1 cellular context compared by ENCODE assay signal in the genomic region with DNA sequence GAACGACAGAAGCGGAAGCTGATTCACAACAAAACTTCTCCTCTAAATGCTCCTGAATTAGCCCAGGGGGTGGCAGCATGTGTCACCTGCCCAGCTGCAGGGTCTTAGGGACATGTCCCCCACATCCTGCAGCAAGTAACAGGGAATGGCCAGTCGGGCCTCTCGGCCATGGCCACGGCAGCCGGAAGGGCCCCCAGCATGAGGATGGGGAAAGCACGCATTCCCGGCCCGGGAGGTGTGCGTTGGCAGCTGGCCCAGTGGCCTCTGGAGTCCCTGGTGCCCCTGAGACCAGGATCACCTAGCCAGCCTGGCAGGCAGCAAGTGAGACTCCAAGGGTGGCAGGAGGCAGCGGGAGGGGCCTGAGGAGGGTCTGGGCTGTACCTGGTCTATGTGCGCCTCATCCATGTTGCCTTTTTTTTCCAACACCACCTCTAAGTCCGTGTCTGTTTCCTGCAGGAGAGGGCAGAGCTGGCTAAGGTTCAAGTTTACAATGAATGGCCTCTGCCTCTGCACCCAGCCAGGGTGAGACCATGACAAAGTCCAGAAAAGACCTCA.
TF ChIP-seq lines count a peak whose summit lies in the region.

No MANE protein-coding gene starts in this region.

TF ChIP-seq in HepG2, 621 proteins besides CTCF, POLR2A, EP300 and RAD21 (continued from another document and continues in another):
- TF ChIP-seq, protein P1, sequence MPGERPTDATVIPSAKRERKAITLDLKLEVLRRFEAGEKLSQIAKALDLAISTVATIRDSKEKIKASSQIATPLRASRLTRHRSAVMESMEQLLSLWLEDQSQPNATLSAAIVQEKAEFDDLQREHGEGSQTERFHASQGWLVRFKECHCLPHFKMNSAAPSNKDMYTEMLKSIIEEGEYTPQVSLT (CRISPR knock-in tag; IDR thresholded peaks at IDR 0.05; ENCODE audit: borderline replicate concordance, low read depth), result no peak
- 0 out of 2 replicates have a peak, but pooled peaks have one; percentile 37 for TF ChIP-seq SPEN (CRISPR knock-in tag; IDR thresholded peaks at IDR 0.05; ENCODE audit: low read depth)
- TF ChIP-seq, protein P2, sequence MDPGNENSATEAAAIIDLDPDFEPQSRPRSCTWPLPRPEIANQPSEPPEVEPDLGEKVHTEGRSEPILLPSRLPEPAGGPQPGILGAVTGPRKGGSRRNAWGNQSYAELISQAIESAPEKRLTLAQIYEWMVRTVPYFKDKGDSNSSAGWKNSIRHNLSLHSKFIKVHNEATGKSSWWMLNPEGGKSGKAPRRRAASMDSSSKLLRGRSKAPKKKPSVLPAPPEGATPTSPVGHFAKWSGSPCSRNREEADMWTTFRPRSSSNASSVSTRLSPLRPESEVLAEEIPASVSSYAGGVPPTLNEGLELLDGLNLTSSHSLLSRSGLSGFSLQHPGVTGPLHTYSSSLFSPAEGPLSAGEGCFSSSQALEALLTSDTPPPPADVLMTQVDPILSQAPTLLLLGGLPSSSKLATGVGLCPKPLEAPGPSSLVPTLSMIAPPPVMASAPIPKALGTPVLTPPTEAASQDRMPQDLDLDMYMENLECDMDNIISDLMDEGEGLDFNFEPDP (CRISPR knock-in tag; conservative IDR thresholded peaks at IDR 0.05), result no peak
- 0 out of 2 replicates have a peak, but pooled peaks have one; percentile 46 for TF ChIP-seq ZNF274 (CRISPR knock-in tag; IDR thresholded peaks at IDR 0.05)
- no peak for TF ChIP-seq TP53 (CRISPR knock-in tag; conservative IDR thresholded peaks at IDR 0.05)
- no peak for TF ChIP-seq SALL2 (CRISPR knock-in tag; IDR thresholded peaks at IDR 0.05)
- TF ChIP-seq NR2F1 (CRISPR knock-in tag; IDR thresholded peaks at IDR 0.05), result no peak
- TF ChIP-seq SIN3A (IDR thresholded peaks at IDR 0.05; ENCODE audit: borderline replicate concordance, low read depth, low read length), result no peak
- no peak for TF ChIP-seq FOXA1 (IDR thresholded peaks at IDR 0.05)
- no peak for TF ChIP-seq FOXA1 (CRISPR knock-in tag; IDR thresholded peaks at IDR 0.05)
- TF ChIP-seq, protein P3, sequence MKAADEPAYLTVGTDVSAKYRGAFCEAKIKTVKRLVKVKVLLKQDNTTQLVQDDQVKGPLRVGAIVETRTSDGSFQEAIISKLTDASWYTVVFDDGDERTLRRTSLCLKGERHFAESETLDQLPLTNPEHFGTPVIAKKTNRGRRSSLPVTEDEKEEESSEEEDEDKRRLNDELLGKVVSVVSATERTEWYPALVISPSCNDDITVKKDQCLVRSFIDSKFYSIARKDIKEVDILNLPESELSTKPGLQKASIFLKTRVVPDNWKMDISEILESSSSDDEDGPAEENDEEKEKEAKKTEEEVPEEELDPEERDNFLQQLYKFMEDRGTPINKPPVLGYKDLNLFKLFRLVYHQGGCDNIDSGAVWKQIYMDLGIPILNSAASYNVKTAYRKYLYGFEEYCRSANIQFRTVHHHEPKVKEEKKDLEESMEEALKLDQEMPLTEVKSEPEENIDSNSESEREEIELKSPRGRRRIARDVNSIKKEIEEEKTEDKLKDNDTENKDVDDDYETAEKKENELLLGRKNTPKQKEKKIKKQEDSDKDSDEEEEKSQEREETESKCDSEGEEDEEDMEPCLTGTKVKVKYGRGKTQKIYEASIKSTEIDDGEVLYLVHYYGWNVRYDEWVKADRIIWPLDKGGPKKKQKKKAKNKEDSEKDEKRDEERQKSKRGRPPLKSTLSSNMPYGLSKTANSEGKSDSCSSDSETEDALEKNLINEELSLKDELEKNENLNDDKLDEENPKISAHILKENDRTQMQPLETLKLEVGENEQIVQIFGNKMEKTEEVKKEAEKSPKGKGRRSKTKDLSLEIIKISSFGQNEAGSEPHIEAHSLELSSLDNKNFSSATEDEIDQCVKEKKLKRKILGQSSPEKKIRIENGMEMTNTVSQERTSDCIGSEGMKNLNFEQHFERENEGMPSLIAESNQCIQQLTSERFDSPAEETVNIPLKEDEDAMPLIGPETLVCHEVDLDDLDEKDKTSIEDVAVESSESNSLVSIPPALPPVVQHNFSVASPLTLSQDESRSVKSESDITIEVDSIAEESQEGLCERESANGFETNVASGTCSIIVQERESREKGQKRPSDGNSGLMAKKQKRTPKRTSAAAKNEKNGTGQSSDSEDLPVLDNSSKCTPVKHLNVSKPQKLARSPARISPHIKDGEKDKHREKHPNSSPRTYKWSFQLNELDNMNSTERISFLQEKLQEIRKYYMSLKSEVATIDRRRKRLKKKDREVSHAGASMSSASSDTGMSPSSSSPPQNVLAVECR (CRISPR knock-in tag; IDR thresholded peaks at IDR 0.05; ENCODE audit: borderline replicate concordance), result peak; percentile 22; the same call in 1 of the 2 replicates
- TF ChIP-seq, protein P4, sequence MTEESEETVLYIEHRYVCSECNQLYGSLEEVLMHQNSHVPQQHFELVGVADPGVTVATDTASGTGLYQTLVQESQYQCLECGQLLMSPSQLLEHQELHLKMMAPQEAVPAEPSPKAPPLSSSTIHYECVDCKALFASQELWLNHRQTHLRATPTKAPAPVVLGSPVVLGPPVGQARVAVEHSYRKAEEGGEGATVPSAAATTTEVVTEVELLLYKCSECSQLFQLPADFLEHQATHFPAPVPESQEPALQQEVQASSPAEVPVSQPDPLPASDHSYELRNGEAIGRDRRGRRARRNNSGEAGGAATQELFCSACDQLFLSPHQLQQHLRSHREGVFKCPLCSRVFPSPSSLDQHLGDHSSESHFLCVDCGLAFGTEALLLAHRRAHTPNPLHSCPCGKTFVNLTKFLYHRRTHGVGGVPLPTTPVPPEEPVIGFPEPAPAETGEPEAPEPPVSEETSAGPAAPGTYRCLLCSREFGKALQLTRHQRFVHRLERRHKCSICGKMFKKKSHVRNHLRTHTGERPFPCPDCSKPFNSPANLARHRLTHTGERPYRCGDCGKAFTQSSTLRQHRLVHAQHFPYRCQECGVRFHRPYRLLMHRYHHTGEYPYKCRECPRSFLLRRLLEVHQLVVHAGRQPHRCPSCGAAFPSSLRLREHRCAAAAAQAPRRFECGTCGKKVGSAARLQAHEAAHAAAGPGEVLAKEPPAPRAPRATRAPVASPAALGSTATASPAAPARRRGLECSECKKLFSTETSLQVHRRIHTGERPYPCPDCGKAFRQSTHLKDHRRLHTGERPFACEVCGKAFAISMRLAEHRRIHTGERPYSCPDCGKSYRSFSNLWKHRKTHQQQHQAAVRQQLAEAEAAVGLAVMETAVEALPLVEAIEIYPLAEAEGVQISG (CRISPR knock-in tag; IDR thresholded peaks at IDR 0.05), result no peak
- no peak for TF ChIP-seq ZKSCAN5 (CRISPR knock-in tag; IDR thresholded peaks at IDR 0.05)
- no peak for TF ChIP-seq ZNF20 (CRISPR knock-in tag; IDR thresholded peaks at IDR 0.05)
- TF ChIP-seq POLR2G (IDR thresholded peaks at IDR 0.05; ENCODE audit: low read depth, low read length), result no peak
- no peak for TF ChIP-seq ZNF225 (CRISPR knock-in tag; IDR thresholded peaks at IDR 0.05)
- no peak for TF ChIP-seq PRMT3 (CRISPR knock-in tag; IDR thresholded peaks at IDR 0.05; ENCODE audit: borderline replicate concordance, low read depth)
- no peak for TF ChIP-seq EZH2 (conservative IDR thresholded peaks at IDR 0.05; ENCODE audit: low read depth, low read length)
- no peak for TF ChIP-seq ZNF34 (CRISPR knock-in tag; IDR thresholded peaks at IDR 0.05; ENCODE audit: borderline replicate concordance)
- no peak for TF ChIP-seq FOSL2 (CRISPR knock-in tag; IDR thresholded peaks at IDR 0.05)
- TF ChIP-seq, protein P5, sequence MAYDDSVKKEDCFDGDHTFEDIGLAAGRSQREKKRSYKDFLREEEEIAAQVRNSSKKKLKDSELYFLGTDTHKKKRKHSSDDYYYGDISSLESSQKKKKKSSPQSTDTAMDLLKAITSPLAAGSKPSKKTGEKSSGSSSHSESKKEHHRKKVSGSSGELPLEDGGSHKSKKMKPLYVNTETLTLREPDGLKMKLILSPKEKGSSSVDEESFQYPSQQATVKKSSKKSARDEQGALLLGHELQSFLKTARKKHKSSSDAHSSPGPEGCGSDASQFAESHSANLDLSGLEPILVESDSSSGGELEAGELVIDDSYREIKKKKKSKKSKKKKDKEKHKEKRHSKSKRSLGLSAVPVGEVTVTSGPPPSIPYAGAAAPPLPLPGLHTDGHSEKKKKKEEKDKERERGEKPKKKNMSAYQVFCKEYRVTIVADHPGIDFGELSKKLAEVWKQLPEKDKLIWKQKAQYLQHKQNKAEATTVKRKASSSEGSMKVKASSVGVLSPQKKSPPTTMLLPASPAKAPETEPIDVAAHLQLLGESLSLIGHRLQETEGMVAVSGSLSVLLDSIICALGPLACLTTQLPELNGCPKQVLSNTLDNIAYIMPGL (CRISPR knock-in tag; IDR thresholded peaks at IDR 0.05; ENCODE audit: borderline replicate concordance in 1 of 2, low read depth in 1 of 2), result no peak
- TF ChIP-seq SCMH1 (CRISPR knock-in tag; IDR thresholded peaks at IDR 0.05; ENCODE audit: borderline replicate concordance), result no peak
- no peak for TF ChIP-seq ZBTB8A (CRISPR knock-in tag; IDR thresholded peaks at IDR 0.05; ENCODE audit: borderline replicate concordance, low read depth)
- no peak for TF ChIP-seq TEAD2 (CRISPR knock-in tag; IDR thresholded peaks at IDR 0.05)
- TF ChIP-seq ZFYVE20 (CRISPR knock-in tag; IDR thresholded peaks at IDR 0.05; ENCODE audit: borderline replicate concordance, low read depth), result no peak
- no peak for TF ChIP-seq YY1 (IDR thresholded peaks at IDR 0.05; ENCODE audit: insufficient read depth, insufficient replicate concordance, low read depth, low read length)
- peak; percentile 63; the same call in 1 of the 2 replicates for TF ChIP-seq ZNF501 (CRISPR knock-in tag; IDR thresholded peaks at IDR 0.05)
- TF ChIP-seq, protein P6, sequence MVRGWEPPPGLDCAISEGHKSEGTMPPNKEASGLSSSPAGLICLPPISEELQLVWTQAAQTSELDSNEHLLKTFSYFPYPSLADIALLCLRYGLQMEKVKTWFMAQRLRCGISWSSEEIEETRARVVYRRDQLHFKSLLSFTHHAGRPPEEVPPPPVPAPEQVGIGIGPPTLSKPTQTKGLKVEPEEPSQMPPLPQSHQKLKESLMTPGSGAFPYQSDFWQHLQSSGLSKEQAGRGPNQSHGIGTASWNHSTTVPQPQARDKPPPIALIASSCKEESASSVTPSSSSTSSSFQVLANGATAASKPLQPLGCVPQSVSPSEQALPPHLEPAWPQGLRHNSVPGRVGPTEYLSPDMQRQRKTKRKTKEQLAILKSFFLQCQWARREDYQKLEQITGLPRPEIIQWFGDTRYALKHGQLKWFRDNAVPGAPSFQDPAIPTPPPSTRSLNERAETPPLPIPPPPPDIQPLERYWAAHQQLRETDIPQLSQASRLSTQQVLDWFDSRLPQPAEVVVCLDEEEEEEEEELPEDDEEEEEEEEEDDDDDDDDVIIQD (CRISPR knock-in tag; IDR thresholded peaks at IDR 0.05; ENCODE audit: low read depth), result no peak
- TF ChIP-seq TBX3 (IDR thresholded peaks at IDR 0.05; ENCODE audit: borderline replicate concordance), result no peak
- TF ChIP-seq HOXA3 (CRISPR knock-in tag; IDR thresholded peaks at IDR 0.05), result peak; percentile 53
- no peak for TF ChIP-seq KAT7 (CRISPR knock-in tag; IDR thresholded peaks at IDR 0.05; ENCODE audit: borderline replicate concordance)
- TF ChIP-seq ZNF256 (CRISPR knock-in tag; conservative IDR thresholded peaks at IDR 0.05), result no peak
- TF ChIP-seq, protein P7, sequence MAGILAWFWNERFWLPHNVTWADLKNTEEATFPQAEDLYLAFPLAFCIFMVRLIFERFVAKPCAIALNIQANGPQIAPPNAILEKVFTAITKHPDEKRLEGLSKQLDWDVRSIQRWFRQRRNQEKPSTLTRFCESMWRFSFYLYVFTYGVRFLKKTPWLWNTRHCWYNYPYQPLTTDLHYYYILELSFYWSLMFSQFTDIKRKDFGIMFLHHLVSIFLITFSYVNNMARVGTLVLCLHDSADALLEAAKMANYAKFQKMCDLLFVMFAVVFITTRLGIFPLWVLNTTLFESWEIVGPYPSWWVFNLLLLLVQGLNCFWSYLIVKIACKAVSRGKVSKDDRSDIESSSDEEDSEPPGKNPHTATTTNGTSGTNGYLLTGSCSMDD (CRISPR knock-in tag; IDR thresholded peaks at IDR 0.05), result no peak
- no peak for TF ChIP-seq ZNF260 (CRISPR knock-in tag; IDR thresholded peaks at IDR 0.05; ENCODE audit: borderline replicate concordance, low read depth)
- TF ChIP-seq, protein P8, sequence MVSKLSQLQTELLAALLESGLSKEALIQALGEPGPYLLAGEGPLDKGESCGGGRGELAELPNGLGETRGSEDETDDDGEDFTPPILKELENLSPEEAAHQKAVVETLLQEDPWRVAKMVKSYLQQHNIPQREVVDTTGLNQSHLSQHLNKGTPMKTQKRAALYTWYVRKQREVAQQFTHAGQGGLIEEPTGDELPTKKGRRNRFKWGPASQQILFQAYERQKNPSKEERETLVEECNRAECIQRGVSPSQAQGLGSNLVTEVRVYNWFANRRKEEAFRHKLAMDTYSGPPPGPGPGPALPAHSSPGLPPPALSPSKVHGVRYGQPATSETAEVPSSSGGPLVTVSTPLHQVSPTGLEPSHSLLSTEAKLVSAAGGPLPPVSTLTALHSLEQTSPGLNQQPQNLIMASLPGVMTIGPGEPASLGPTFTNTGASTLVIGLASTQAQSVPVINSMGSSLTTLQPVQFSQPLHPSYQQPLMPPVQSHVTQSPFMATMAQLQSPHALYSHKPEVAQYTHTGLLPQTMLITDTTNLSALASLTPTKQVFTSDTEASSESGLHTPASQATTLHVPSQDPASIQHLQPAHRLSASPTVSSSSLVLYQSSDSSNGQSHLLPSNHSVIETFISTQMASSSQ (IDR thresholded peaks at IDR 0.05; ENCODE audit: low read depth), result no peak
- TF ChIP-seq, protein P8 (CRISPR knock-in tag; IDR thresholded peaks at IDR 0.05; ENCODE audit: borderline replicate concordance), result 0 out of 2 replicates have a peak, but pooled peaks have one; percentile 44
- no peak for TF ChIP-seq ZNF331 (CRISPR knock-in tag; IDR thresholded peaks at IDR 0.05)
- TF ChIP-seq RARG (CRISPR knock-in tag; IDR thresholded peaks at IDR 0.05; ENCODE audit: low read depth), result no peak
- no peak for TF ChIP-seq NFKB2 (CRISPR knock-in tag; IDR thresholded peaks at IDR 0.05; ENCODE audit: borderline replicate concordance)
- TF ChIP-seq ZNF3 (CRISPR knock-in tag; IDR thresholded peaks at IDR 0.05), result no peak
- no peak for TF ChIP-seq SOX5 (CRISPR knock-in tag; IDR thresholded peaks at IDR 0.05; ENCODE audit: borderline replicate concordance)
- TF ChIP-seq ZNF589 (CRISPR knock-in tag; conservative IDR thresholded peaks at IDR 0.05), result no peak
- no peak for TF ChIP-seq GTF3A (CRISPR knock-in tag; conservative IDR thresholded peaks at IDR 0.05)
- no peak for TF ChIP-seq ELF1 (CRISPR knock-in tag; IDR thresholded peaks at IDR 0.05)
- peak; percentile 87; the same call in 1 of the 2 replicates for TF ChIP-seq ZNF724P (CRISPR knock-in tag; IDR thresholded peaks at IDR 0.05; ENCODE audit: borderline replicate concordance)
- TF ChIP-seq ZNF30 (CRISPR knock-in tag; IDR thresholded peaks at IDR 0.05), result no peak
- no peak for TF ChIP-seq ZNF24 (IDR thresholded peaks at IDR 0.05)
